Comparison of ENCODE assay signal across 19 cellular contexts in genomic region chr17:17017343-17018014, GRCh38. TPM values are rescaled to one million over a fixed set of nuclear protein-coding genes. Genes with fewer than 3 reads are reported as not detected.
A peak's percentile ranks its signal among the peaks of the same experiment; 100 is the strongest.
DNase-seq lines count a peak whose midpoint lies in the region; ATAC-seq and TF ChIP-seq lines count a peak whose summit lies in the region.
"Had no signal": no experiment of that assay in that cellular context is flagged by ENCODE, and none has a peak within 500 bp of the region (broad histone marks: within the 10 kb centered on the region; RNA-seq: fewer than 3 reads in every experiment).

No MANE protein-coding gene starts in this region.

- peak overlapping the region; percentile 98 for H3K27ac ChIP-seq in PC-9
- H3K27ac ChIP-seq: testis had no signal

- BruUV-seq in Caco-2 (replicated peaks; lab: Mats Ljungman, UMichigan) (no TSS peak), PC-9 (replicated peaks; lab: Mats Ljungman, UMichigan) (no TSS peak)

- no peaks in the 10 kb centered on the region for H3K27me3 Mint-ChIP-seq in Caco-2 (ENCODE audit: insufficient read depth, unreplicated experiment)
- peaks cover 5% of the 10 kb centered on the region for H3K27me3 Mint-ChIP-seq in stimulated activated memory B cell treated with anti-CD40 and anti-IgM and Interleukin-4, amounts not matched to agents 10 μg/mL and 1 μg/mL and 100 μg/mL, for 72 hours

- H3F3A ChIP-seq in PC-9 (ENCODE audit: insufficient read depth, low read depth) = peaks cover 77% of the 10 kb centered on the region

- peaks cover 8% of the 10 kb centered on the region for H3K36me3 Mint-ChIP-seq in Caco-2 (ENCODE audit: insufficient read depth, unreplicated experiment)
- no peaks in the 10 kb centered on the region for H3K36me3 Mint-ChIP-seq in stimulated activated memory B cell treated with anti-CD40 and anti-IgM and Interleukin-4, amounts not matched to agents 10 μg/mL and 1 μg/mL and 100 μg/mL, for 72 hours
- H3K36me3 Mint-ChIP-seq: activated naive CD8-positive, alpha-beta T cell treated with anti-CD3 and anti-CD28 coated beads, Interleukin-2, amount 10 ng/mL, durations not matched to agents 7 days and 5 days had no signal

- H3K9me3 ChIP-seq in Caco-2 = no peaks in the 10 kb centered on the region
- H3K9me3 ChIP-seq in PC-9 (ENCODE audit: insufficient read depth, low read depth) = no peaks in the 10 kb centered on the region
- H3K9me3 ChIP-seq: testis had no signal

- H3K79me2 ChIP-seq in PC-9 (ENCODE audit: low read depth) = peaks cover 48% of the 10 kb centered on the region

- H3K9me2 ChIP-seq in PC-9 (ENCODE audit: insufficient read depth) = no peaks in the 10 kb centered on the region

- no peaks in the 10 kb centered on the region for H3K9me3 Mint-ChIP-seq in Caco-2 (ENCODE audit: unreplicated experiment)
- H3K9me3 Mint-ChIP-seq in stimulated activated memory B cell treated with anti-CD40 and anti-IgM and Interleukin-4, amounts not matched to agents 10 μg/mL and 1 μg/mL and 100 μg/mL, for 72 hours = no peaks in the 10 kb centered on the region
- H3K9me3 Mint-ChIP-seq: activated naive CD8-positive, alpha-beta T cell treated with anti-CD3 and anti-CD28 coated beads, Interleukin-2, amount 10 ng/mL, durations not matched to agents 7 days and 5 days; nephron had no signal

- CTCF ChIA-PET in Caco-2 (lab: Charles Lee) (interaction anchor here (0.7 to 2.5 kb wide), 2 partner anchors 11 kb away, joined by 3 to 9 read pairs; no protein-coding TSS in a partner anchor), PC-9 (lab: Charles Lee) (no interaction called here)

- no peak for TF ChIP-seq CTCF in Caco-2 (IDR thresholded peaks at IDR 0.05; ENCODE audit: insufficient read depth in 1 of 2, low read depth in 1 of 2, low read length in 1 of 2, severe bottlenecking in 1 of 2, unreplicated experiment in 1 of 2)
- no peak for TF ChIP-seq CTCF in PC-9 (conservative IDR thresholded peaks at IDR 0.05)

- intact Hi-C loops in Caco-2 (cut with micrococcal nuclease; ENCODE audit: unreplicated experiment) = loop anchor here (1.0 kb wide), 2 partner anchors 11 to 61 kb away; no protein-coding TSS in a partner anchor
- intact Hi-C loops in PC-9 (cut with micrococcal nuclease; ENCODE audit: unreplicated experiment) = loop anchor here (5.0 kb wide), 1 partner anchor 730 kb away; no protein-coding TSS in a partner anchor

- no peak overlapping the region for H2AFZ ChIP-seq in PC-9

- H3K36me3 ChIP-seq in Caco-2 (ENCODE audit: control insufficient read depth, insufficient read depth, low read length) (no peaks in the 10 kb centered on the region), PC-9 (ENCODE audit: low read depth) (no peaks in the 10 kb centered on the region)

- no peaks in the 10 kb centered on the region for H3K27me3 ChIP-seq in Caco-2 (replicated peaks; ENCODE audit: control insufficient read depth, insufficient read depth, low read length)
- H3K27me3 ChIP-seq in PC-9 (ENCODE audit: insufficient read depth, low read depth) = no peaks in the 10 kb centered on the region
- H3K27me3 ChIP-seq: testis had no signal

- DNase-seq in Caco-2 = no peak
- no peak for DNase-seq in PC-9
- peak; percentile 58 for DNase-seq in islet precursor cell
- DNase-seq in cerebellar cortex (ENCODE audit: low spot score) = no peak
- no peak for DNase-seq in stimulated activated naive CD4-positive, alpha-beta T cell (lab: John Stamatoyannopoulos, UW)
- no peak for DNase-seq in superior temporal gyrus (ENCODE audit: extremely low spot score)
- DNase-seq: activated naive CD8-positive, alpha-beta T cell treated with anti-CD3 and anti-CD28 coated beads, Interleukin-2, amount 10 ng/mL, durations not matched to agents 7 days and 5 days; mesendoderm; MM.1S; NCI-H1436 treated with DMSO at 0.1 percent for 48 hours; NCI-H774; OCI-M1; testis had no signal

- no peak overlapping the region for H3K4me3 ChIP-seq in Caco-2 (ENCODE audit: low read depth, low read length)
- H3K4me3 ChIP-seq in PC-9 = no peak overlapping the region
- H3K4me3 ChIP-seq: testis had no signal

- H3K27ac Mint-ChIP-seq in Caco-2 (ENCODE audit: unreplicated experiment) = peak overlapping the region; percentile 94
- peak overlapping the region; percentile 8 for H3K27ac Mint-ChIP-seq in stimulated activated memory B cell treated with anti-CD40 and anti-IgM and Interleukin-4, amounts not matched to agents 10 μg/mL and 1 μg/mL and 100 μg/mL, for 72 hours

- H3K4me1 ChIP-seq in Caco-2 (peaks cover 55% of the 10 kb centered on the region), PC-9 (replicated peaks; ENCODE audit: insufficient read depth) (peaks cover 98% of the 10 kb centered on the region)

- H3K4me3 Mint-ChIP-seq in Caco-2 (ENCODE audit: unreplicated experiment) = no peak overlapping the region
- no peak overlapping the region for H3K4me3 Mint-ChIP-seq in stimulated activated memory B cell treated with anti-CD40 and anti-IgM and Interleukin-4, amounts not matched to agents 10 μg/mL and 1 μg/mL and 100 μg/mL, for 72 hours
- H3K4me3 Mint-ChIP-seq: activated naive CD8-positive, alpha-beta T cell treated with anti-CD3 and anti-CD28 coated beads, Interleukin-2, amount 10 ng/mL, durations not matched to agents 7 days and 5 days; nephron had no signal

- no peaks in the 10 kb centered on the region for H4K20me1 ChIP-seq in PC-9 (ENCODE audit: insufficient read depth)

- H3K4me2 ChIP-seq in PC-9 = peak overlapping the region; percentile 75

- ATAC-seq in stimulated activated memory B cell treated with anti-CD40 and anti-IgM and Interleukin-4, amounts not matched to agents 10 μg/mL and 1 μg/mL and 100 μg/mL, for 72 hours = no peak

- H3K4me1 Mint-ChIP-seq in Caco-2 (ENCODE audit: low read depth, unreplicated experiment) = peaks cover 58% of the 10 kb centered on the region
- peaks cover 27% of the 10 kb centered on the region for H3K4me1 Mint-ChIP-seq in stimulated activated memory B cell treated with anti-CD40 and anti-IgM and Interleukin-4, amounts not matched to agents 10 μg/mL and 1 μg/mL and 100 μg/mL, for 72 hours
- H3K4me1 Mint-ChIP-seq: nephron had no signal

- POLR2A ChIA-PET in Caco-2 (lab: Charles Lee) (interaction anchor here (3.2 kb wide), 1 partner anchor 11 kb away, joined by 20 read pairs; no protein-coding TSS in a partner anchor), PC-9 (lab: Charles Lee; ENCODE audit: unreplicated experiment) (no interaction called here)

RNA-seq across cellular contexts. Expression of gene MPRIP, which starts 24.8 kb away (rescaled TPM):
- total RNA-seq in Caco-2 (2022) (284 and 311 TPM in 2 replicates), PC-9 (2021) (411 and 443 TPM in 2 replicates)

RNA-seq across cellular contexts. Expression of gene TNFRSF13B, which starts 45.6 kb away (rescaled TPM):
- total RNA-seq in Caco-2 (2022) = not detected in 2 replicates
- not detected in 2 replicates for total RNA-seq in PC-9 (2021)
- total RNA-seq: activated naive CD8-positive, alpha-beta T cell treated with anti-CD3 and anti-CD28 coated beads, Interleukin-2, amount 10 ng/mL, durations not matched to agents 7 days and 5 days; dermis microvascular lymphatic vessel endothelial cell; frontal cortex; H4; T-helper 2 cell treated with Interferon-gamma antibody and Interleukin-4, amounts not matched to agents 100 ng/mL and 5 ng/mL, for 36 hours; testis had no signal
